10 cellular contexts compared by ENCODE assay signal in the genomic region with DNA sequence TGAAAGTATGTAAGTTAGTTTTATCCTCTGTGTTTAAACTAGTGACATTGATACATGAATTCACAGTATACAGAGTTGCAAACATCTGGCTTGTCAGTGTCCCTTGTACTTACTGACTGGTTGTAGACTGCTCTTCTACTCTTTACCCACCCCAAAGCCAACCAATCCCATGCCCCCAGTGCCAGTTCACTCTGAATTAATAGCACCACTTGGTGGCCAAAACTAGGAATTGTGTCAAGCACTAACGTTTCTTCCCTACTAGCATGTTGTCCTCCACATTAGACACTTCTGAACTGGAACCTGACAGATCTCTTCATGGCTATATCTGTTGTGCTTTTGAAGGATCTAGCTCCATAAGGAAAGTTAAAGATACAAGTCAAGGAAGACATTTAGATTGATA. TPM values are rescaled to one million over a fixed set of nuclear protein-coding genes. Genes with fewer than 3 reads are reported as not detected.
A peak's percentile ranks its signal among the peaks of the same experiment; 100 is the strongest.
DNase-seq lines count a peak whose midpoint lies in the region; ATAC-seq and TF ChIP-seq lines count a peak whose summit lies in the region.
"Had no signal": no experiment of that assay in that cellular context is flagged by ENCODE, and none has a peak within 500 bp of the region (broad histone marks: within the 10 kb centered on the region; RNA-seq: fewer than 3 reads in every experiment).

No MANE protein-coding gene starts in this region.

- peaks cover 1% of the 10 kb centered on the region for H3K4me1 Mint-ChIP-seq in activated T-helper 2 cell treated with anti-CD3 and anti-CD28 coated beads, Interferon-gamma antibody, Interleukin-2, Interleukin-4, amounts not matched to agents 10 μg/mL and 5 μg/mL and 100 μg/mL, durations not matched to agents 14 hours and 24 hours and 36 hours (ENCODE audit: low read depth)
- no peaks in the 10 kb centered on the region for H3K4me1 Mint-ChIP-seq in CD4-positive, alpha-beta memory T cell
- H3K4me1 Mint-ChIP-seq: nephron had no signal

- no peak overlapping the region for H3K4me2 ChIP-seq in hepatocyte

- H3K4me3 Mint-ChIP-seq in activated T-helper 2 cell treated with anti-CD3 and anti-CD28 coated beads, Interferon-gamma antibody, Interleukin-2, Interleukin-4, amounts not matched to agents 10 μg/mL and 5 μg/mL and 100 μg/mL, durations not matched to agents 14 hours and 24 hours and 36 hours (ENCODE audit: low read depth): no peak overlapping the region
- H3K4me3 Mint-ChIP-seq in CD4-positive, alpha-beta memory T cell: no peak overlapping the region
- H3K4me3 Mint-ChIP-seq: nephron had no signal

- H3K27me3 Mint-ChIP-seq in activated T-helper 2 cell treated with anti-CD3 and anti-CD28 coated beads, Interferon-gamma antibody, Interleukin-2, Interleukin-4, amounts not matched to agents 10 μg/mL and 5 μg/mL and 100 μg/mL, durations not matched to agents 14 hours and 24 hours and 36 hours (ENCODE audit: low read depth): no peaks in the 10 kb centered on the region
- H3K27me3 Mint-ChIP-seq in CD4-positive, alpha-beta memory T cell: no peaks in the 10 kb centered on the region

- H3K9me3 Mint-ChIP-seq in activated T-helper 2 cell treated with anti-CD3 and anti-CD28 coated beads, Interferon-gamma antibody, Interleukin-2, Interleukin-4, amounts not matched to agents 10 μg/mL and 5 μg/mL and 100 μg/mL, durations not matched to agents 14 hours and 24 hours and 36 hours: no peaks in the 10 kb centered on the region
- no peaks in the 10 kb centered on the region for H3K9me3 Mint-ChIP-seq in CD4-positive, alpha-beta memory T cell
- H3K9me3 Mint-ChIP-seq: nephron had no signal

- ATAC-seq in RWPE2 (ENCODE audit: low read depth): peak; percentile 54; the same call in 1 of the 3 replicates
- ATAC-seq in HG02678 (IDR thresholded peaks at IDR 0.05; ENCODE audit: unreplicated experiment): no peak
- ATAC-seq in GM21619 (IDR thresholded peaks at IDR 0.05; ENCODE audit: unreplicated experiment): no peak

- no peaks in the 10 kb centered on the region for H3K4me1 ChIP-seq in RWPE2 (ENCODE audit: insufficient read depth, poor library complexity, severe bottlenecking)
- H3K4me1 ChIP-seq in hepatocyte (ENCODE audit: insufficient read depth): no peaks in the 10 kb centered on the region
- H3K4me1 ChIP-seq in CD4-positive, alpha-beta memory T cell (ENCODE audit: insufficient read depth, low read length): no peaks in the 10 kb centered on the region

- H3K36me3 ChIP-seq in RWPE2 (ENCODE audit: low read depth) (peaks cover 46% of the 10 kb centered on the region), hepatocyte (replicated peaks; ENCODE audit: insufficient read depth, low read depth) (no peaks in the 10 kb centered on the region)
- no peaks in the 10 kb centered on the region for H3K36me3 ChIP-seq in CD4-positive, alpha-beta memory T cell (ENCODE audit: insufficient read depth, low read length)

- peak; percentile 37 for TF ChIP-seq CTCF in HFF-Myc (IDR thresholded peaks at IDR 0.05; ENCODE audit: low read depth, low read length, missing control alignments)
- peak; percentile 47 for TF ChIP-seq CTCF in RWPE2 (IDR thresholded peaks at IDR 0.05; ENCODE audit: poor library complexity, severe bottlenecking)
- peak; percentile 26 for TF ChIP-seq CTCF in hepatocyte (IDR thresholded peaks at IDR 0.05; ENCODE audit: poor library complexity)

- DNase-seq in Daoy (ENCODE audit: low read depth): peak; percentile 21
- peak; percentile 22 for DNase-seq in HFF-Myc (ENCODE audit: extremely low read depth, low read depth)
- no peak for DNase-seq in RWPE2 (ENCODE audit: low spot score)
- peak; percentile 11 for DNase-seq in hepatocyte (ENCODE audit: low spot score)
- DNase-seq in activated T-helper 2 cell treated with anti-CD3 and anti-CD28 coated beads, Interferon-gamma antibody, Interleukin-2, Interleukin-4, amounts not matched to agents 10 μg/mL and 5 μg/mL and 100 μg/mL, durations not matched to agents 14 hours and 24 hours and 36 hours (ENCODE audit: low spot score): no peak
- no peak for DNase-seq in CD4-positive, alpha-beta memory T cell

- no peak overlapping the region for H3K27ac Mint-ChIP-seq in activated T-helper 2 cell treated with anti-CD3 and anti-CD28 coated beads, Interferon-gamma antibody, Interleukin-2, Interleukin-4, amounts not matched to agents 10 μg/mL and 5 μg/mL and 100 μg/mL, durations not matched to agents 14 hours and 24 hours and 36 hours
- H3K27ac Mint-ChIP-seq in CD4-positive, alpha-beta memory T cell: no peak overlapping the region
- H3K27ac Mint-ChIP-seq: nephron had no signal

- H3K27ac ChIP-seq in RWPE2 (ENCODE audit: poor library complexity, severe bottlenecking) (no peak overlapping the region), hepatocyte (no peak overlapping the region)
- no peak overlapping the region for H3K27ac ChIP-seq in CD4-positive, alpha-beta memory T cell (ENCODE audit: low read depth, low read length)

- H3K9me3 ChIP-seq in RWPE2 (ENCODE audit: severe bottlenecking) (no peaks in the 10 kb centered on the region), hepatocyte (ENCODE audit: low read depth) (no peaks in the 10 kb centered on the region)
- H3K9me3 ChIP-seq in CD4-positive, alpha-beta memory T cell (ENCODE audit: control insufficient read depth in 1 of 2, low read length in 2 of 2): no peaks in the 10 kb centered on the region

- no peaks in the 10 kb centered on the region for H3K27me3 ChIP-seq in RWPE2 (ENCODE audit: insufficient read depth, poor library complexity, severe bottlenecking)
- H3K27me3 ChIP-seq in hepatocyte: no peaks in the 10 kb centered on the region
- H3K27me3 ChIP-seq in CD4-positive, alpha-beta memory T cell (ENCODE audit: insufficient read depth, low read length): no peaks in the 10 kb centered on the region

- WGBS in hepatocyte (ENCODE audit: low lambda C conversion rate, missing lambda C conversion rate): 26% methylated on average over 1 of the region's 1 CpG

- no peaks in the 10 kb centered on the region for H3K36me3 Mint-ChIP-seq in activated T-helper 2 cell treated with anti-CD3 and anti-CD28 coated beads, Interferon-gamma antibody, Interleukin-2, Interleukin-4, amounts not matched to agents 10 μg/mL and 5 μg/mL and 100 μg/mL, durations not matched to agents 14 hours and 24 hours and 36 hours (ENCODE audit: low read depth)
- H3K36me3 Mint-ChIP-seq in CD4-positive, alpha-beta memory T cell: peaks cover 18 to 52% of the 10 kb centered on the region in 2 donors

- CTCF ChIA-PET in CD4-positive, alpha-beta memory T cell (lab: Charles Lee; ENCODE audit: partially characterized antibody): no interaction called here

- no peaks in the 10 kb centered on the region for H3K79me2 ChIP-seq in hepatocyte

- no peak overlapping the region for H2AFZ ChIP-seq in hepatocyte

- no peak overlapping the region for H3K4me3 ChIP-seq in HFF-Myc (replicated peaks; ENCODE audit: low read depth, low read length)
- no peak overlapping the region for H3K4me3 ChIP-seq in RWPE2 (ENCODE audit: severe bottlenecking)
- no peak overlapping the region for H3K4me3 ChIP-seq in hepatocyte
- H3K4me3 ChIP-seq in CD4-positive, alpha-beta memory T cell (ENCODE audit: low read length in 2 of 2): no peak overlapping the region

- no peaks in the 10 kb centered on the region for H4K20me1 ChIP-seq in hepatocyte (ENCODE audit: insufficient read depth, poor library complexity, severe bottlenecking)

- intact Hi-C loops in activated T-helper 2 cell treated with anti-CD3 and anti-CD28 coated beads, Interferon-gamma antibody, Interleukin-2, Interleukin-4, amounts not matched to agents 10 μg/mL and 5 μg/mL and 100 μg/mL, durations not matched to agents 14 hours and 24 hours and 36 hours (cut with micrococcal nuclease): no loop called here
- intact Hi-C loops in CD4-positive, alpha-beta memory T cell (cut with micrococcal nuclease): no loop called here

- no peaks in the 10 kb centered on the region for H3K9me2 ChIP-seq in hepatocyte (replicated peaks; ENCODE audit: insufficient read depth)

- POLR2A ChIA-PET in CD4-positive, alpha-beta memory T cell (lab: Charles Lee; ENCODE audit: partially characterized antibody): no interaction called here

RNA-seq across cellular contexts. Expression of a gene that starts 27.2 kb away (rescaled TPM):
- 0.17 TPM in 1 of 2 replicates, not detected in the other for total RNA-seq in Daoy (2014; rRNA removed; shearing (Covaris generic))
- 0.07 TPM in 1 of 2 replicates, not detected in the other for total RNA-seq in hepatocyte
- 0.52 TPM in 1 of 2 replicates, not detected in the other for polyA plus RNA-seq in hepatocyte
- not detected in 2 replicates for total RNA-seq in activated T-helper 2 cell treated with anti-CD3 and anti-CD28 coated beads, Interferon-gamma antibody, Interleukin-2, Interleukin-4, amounts not matched to agents 10 μg/mL and 5 μg/mL and 100 μg/mL, durations not matched to agents 14 hours and 24 hours and 36 hours
- total RNA-seq in CD4-positive, alpha-beta memory T cell: not detected
- polyA plus RNA-seq in CD4-positive, alpha-beta memory T cell: not detected
- total RNA-seq: T-helper 1 cell treated with Interleukin-12 subunit alpha and Interleukin-12 subunit beta and Interleukin-4 antibody, amounts not matched to agents 30 ng/mL and 1 ng/mL, for 36 hours had no signal

Comparison
In these comparisons a context has a peak if more than half of its experiments do, and no peak if none do; other contexts are left out.
1. DNase-seq: peak in Daoy (single experiment), HFF-Myc (single experiment) and hepatocyte (single experiment); none in RWPE2 (single experiment), activated T-helper 2 cell treated with anti-CD3 and anti-CD28 coated beads, Interferon-gamma antibody, Interleukin-2, Interleukin-4, amounts not matched to agents 10 μg/mL and 5 μg/mL and 100 μg/mL, durations not matched to agents 14 hours and 24 hours and 36 hours (single experiment) and CD4-positive, alpha-beta memory T cell (0 of 5).
2. Peak in every context shown above with its lines, with median percentiles within 50 percentile points of each other: CTCF ChIP-seq.